8 cellular contexts compared by ENCODE assay signal in genomic region chr1:6234502-6235295, GRCh38. TPM values are rescaled to one million over a fixed set of nuclear protein-coding genes. Genes with fewer than 3 reads are reported as not detected.
DNase-seq lines count a peak whose midpoint lies in the region; ATAC-seq and TF ChIP-seq lines count a peak whose summit lies in the region.

No MANE protein-coding gene starts in this region.

- H3K4me3 ChIP-seq in epithelial cell of esophagus (ENCODE audit: low read length) (peak overlapping the region; percentile 73), ovary (peak overlapping the region; percentile 60)

- TF ChIP-seq CTCF in epithelial cell of esophagus (IDR thresholded peaks at IDR 0.05; ENCODE audit: insufficient read depth, low read depth, low read length, missing control alignments): no peak
- no peak for TF ChIP-seq CTCF in ovary (IDR thresholded peaks at IDR 0.05)

- H3K36me3 ChIP-seq in ovary: no peaks in the 10 kb centered on the region

- H3K4me1 ChIP-seq in ovary (ENCODE audit: insufficient read depth): no peaks in the 10 kb centered on the region

- H3K9me3 ChIP-seq in ovary: no peaks in the 10 kb centered on the region

- H3K27ac ChIP-seq in ovary: no peak overlapping the region

- no peak for TF ChIP-seq EP300 in ovary (IDR thresholded peaks at IDR 0.05)

- intact Hi-C loops in ovary (cut with DNase I) (no loop called here), posterior cingulate gyrus (cut with DNase I) (no loop called here)

- WGBS in ovary, 3 donors: 50 to 62% (median 51%) methylated on average over 20 of the region's 20 CpGs

- H3K27me3 ChIP-seq in ovary: no peaks in the 10 kb centered on the region

- TF ChIP-seq POLR2A in ovary (IDR thresholded peaks at IDR 0.05): no peak

- ATAC-seq in GM18870 (IDR thresholded peaks at IDR 0.05; ENCODE audit: unreplicated experiment) (peak; percentile 16), GM18907 (IDR thresholded peaks at IDR 0.05; ENCODE audit: unreplicated experiment) (no peak)

- DNase-seq in RKO (ENCODE audit: low spot score) (peak; percentile 81), epithelial cell of esophagus (ENCODE audit: low read depth) (peak; percentile 36), ovary (no peak), amniotic stem cell (lab: John Stamatoyannopoulos, UW) (no peak), posterior cingulate gyrus (no peak), DMS53 (lab: John Stamatoyannopoulos, UW) (no peak)

RNA-seq across cellular contexts. Expression of gene ICMT, which starts 1.1 kb away (rescaled TPM):
- total RNA-seq in ovary: 10 to 100 TPM; 13.2 to 39.3 (median 29.9) TPM
- polyA plus RNA-seq in ovary: 10 to 100 TPM; 14.8 to 57.9 TPM

RNA-seq across cellular contexts. Expression of gene HES3, which starts 9.3 kb away (rescaled TPM):
- not detected for total RNA-seq in ovary
- not detected for polyA plus RNA-seq in ovary

RNA-seq across cellular contexts. Expression of gene GPR153, which starts 26.2 kb away (rescaled TPM):
- total RNA-seq in ovary: 10 to 100 TPM in 5 of 7 donors, 1 to 10 TPM in 2; 6.0 to 42.0 (median 17.8) TPM
- 10 to 100 TPM in 1 of 2 donors, 1 to 10 TPM in 1; 4.2 to 11.0 TPM for polyA plus RNA-seq in ovary

RNA-seq across cellular contexts. Expression of gene RNF207, which starts 28.8 kb away (rescaled TPM):
- total RNA-seq in ovary: 10 to 100 TPM in 2 of 7 donors, 1 to 10 TPM in 5; 2.3 to 24.4 (median 7.8) TPM
- 1 to 10 TPM; 2.0 to 3.0 TPM for polyA plus RNA-seq in ovary

RNA-seq across cellular contexts. Expression of gene RPL22, which starts 35.3 kb away (rescaled TPM):
- 1,000 to 10,000 TPM in 1 of 7 donors, 100 to 1,000 TPM in 6; 379 to 1,097 (median 715) TPM for total RNA-seq in ovary
- polyA plus RNA-seq in ovary: 1,000 to 10,000 TPM in 1 of 2 donors, 100 to 1,000 TPM in 1; 619 to 2,062 TPM

Comparison
In these comparisons a context has a peak if more than half of its experiments do, and no peak if none do; other contexts are left out.
1. DNase-seq: peak in RKO (single experiment) and epithelial cell of esophagus (single experiment); none in ovary (0 of 5), amniotic stem cell (single experiment), posterior cingulate gyrus (0 of 10) and DMS53 (single experiment).